16 cellular contexts compared by ENCODE assay signal in the genomic region with DNA sequence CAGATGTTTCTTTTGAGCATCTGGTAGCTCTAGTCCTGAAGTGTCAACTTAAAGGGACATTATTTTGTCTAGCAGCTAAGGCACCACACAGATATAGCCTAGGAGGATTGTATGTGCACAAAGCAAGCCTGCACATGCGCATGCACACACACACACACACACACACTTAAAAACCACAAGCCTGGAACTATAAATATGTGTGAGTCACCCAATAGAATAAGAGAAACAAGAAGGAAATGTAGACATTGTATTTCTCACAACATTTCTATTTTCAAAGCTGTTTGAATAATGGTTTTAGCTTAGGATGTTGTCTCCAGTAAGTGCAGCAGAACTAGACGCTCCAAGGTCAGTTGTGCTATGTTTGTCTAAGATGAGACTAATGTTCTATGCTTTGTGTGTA.
DNase-seq lines count a peak whose midpoint lies in the region; ATAC-seq, FAIRE-seq and TF ChIP-seq lines count a peak whose summit lies in the region.
"Had no signal": no experiment of that assay in that cellular context is flagged by ENCODE, and none has a peak within 500 bp of the region (broad histone marks: within the 10 kb centered on the region; RNA-seq: fewer than 3 reads in every experiment).

No MANE protein-coding gene starts in this region.

- peak overlapping the region; percentile 53 for H2AFZ ChIP-seq in astrocyte (ENCODE audit: low read depth, low read length)

- H3K9me3 Mint-ChIP-seq in astrocyte (ENCODE audit: unreplicated experiment) = peaks cover 2% of the 10 kb centered on the region
- H3K9me3 Mint-ChIP-seq: activated CD4-positive, alpha-beta T cell treated with anti-CD3 and anti-CD28 coated beads, Interleukin-2, amount 10 ng/mL, durations not matched to agents 7 days and 5 days had no signal

- peak overlapping the region; percentile 67 for H3K27ac Mint-ChIP-seq in astrocyte (ENCODE audit: unreplicated experiment)
- H3K27ac Mint-ChIP-seq: activated CD4-positive, alpha-beta T cell treated with anti-CD3 and anti-CD28 coated beads, Interleukin-2, amount 10 ng/mL, durations not matched to agents 7 days and 5 days had no signal

- TF ChIP-seq CTCF in astrocyte (IDR thresholded peaks at IDR 0.05; ENCODE audit: insufficient read depth, low read depth, low read length) (no peak), testis (IDR thresholded peaks at IDR 0.05) (no peak)

- H3K4me3 ChIP-seq in astrocyte (ENCODE audit: insufficient read depth, low read depth, low read length) = no peak overlapping the region
- H3K4me3 ChIP-seq in testis = no peak overlapping the region
- H3K4me3 ChIP-seq: lower lobe of right lung had no signal

- no peak overlapping the region for H3K4me3 Mint-ChIP-seq in astrocyte (ENCODE audit: unreplicated experiment)
- H3K4me3 Mint-ChIP-seq: activated CD4-positive, alpha-beta T cell treated with anti-CD3 and anti-CD28 coated beads, Interleukin-2, amount 10 ng/mL, durations not matched to agents 7 days and 5 days had no signal

- H3K9me3 ChIP-seq in astrocyte (ENCODE audit: insufficient read depth, low read depth, low read length) (no peaks in the 10 kb centered on the region), testis (no peaks in the 10 kb centered on the region)
- H3K9me3 ChIP-seq: Caco-2, lower lobe of right lung had no signal

- 43 to 61% methylated on average over 2 of the region's 2 CpGs for WGBS in testis, 2 donors

- intact Hi-C loops in testis (cut with DNase I; ENCODE audit: low total_unique reads) = no loop called here

- no peak overlapping the region for H3K9ac ChIP-seq in astrocyte (ENCODE audit: low read length)

- H3K36me3 ChIP-seq in astrocyte (ENCODE audit: insufficient read depth, low read length) (no peaks in the 10 kb centered on the region), testis (ENCODE audit: low read depth, missing control alignments) (no peaks in the 10 kb centered on the region)
- H3K36me3 ChIP-seq: lower lobe of right lung had no signal

- ATAC-seq in HG03342 (IDR thresholded peaks at IDR 0.05; ENCODE audit: unreplicated experiment) (no peak), HG03469 (IDR thresholded peaks at IDR 0.05; ENCODE audit: unreplicated experiment) (no peak)

- H3K4me1 ChIP-seq in astrocyte (ENCODE audit: insufficient read depth, low read length) (peaks cover 13% of the 10 kb centered on the region), testis (no peaks in the 10 kb centered on the region)
- H3K4me1 ChIP-seq: Caco-2, lower lobe of right lung had no signal

- H3K4me1 Mint-ChIP-seq in astrocyte (ENCODE audit: low read depth, unreplicated experiment) = peaks cover 25% of the 10 kb centered on the region
- H3K4me1 Mint-ChIP-seq: activated CD4-positive, alpha-beta T cell treated with anti-CD3 and anti-CD28 coated beads, Interleukin-2, amount 10 ng/mL, durations not matched to agents 7 days and 5 days had no signal

- peak; percentile 37 for DNase-seq in DMS53 treated with DMSO at 0.1 percent for 48 hours (lab: John Stamatoyannopoulos, UW; ENCODE audit: unreplicated experiment)
- DNase-seq in MV-4-11 (lab: John Stamatoyannopoulos, UW) = peak; percentile 87
- peak; percentile 88 for DNase-seq in astrocyte (ENCODE audit: low read depth)
- peak; percentile 36 for DNase-seq in kidney tubule cell (ENCODE audit: low spot score)
- no peak for DNase-seq in testis
- no peak for DNase-seq in retina
- DNase-seq: activated CD4-positive, alpha-beta T cell treated with anti-CD3 and anti-CD28 coated beads, Interleukin-2, amount 10 ng/mL, durations not matched to agents 7 days and 5 days; activated effector memory CD4-positive, alpha-beta T cell treated with Interleukin-2 at 50 U/mL for 16 hours; Caco-2; lower lobe of right lung; occipital lobe; stimulated activated naive CD4-positive, alpha-beta T cell treated with Interleukin-2 at 50 U/mL for 16 hours had no signal

- peak overlapping the region; percentile 64 for H3K4me2 ChIP-seq in astrocyte (ENCODE audit: low read length)

- no peaks in the 10 kb centered on the region for H3K27me3 Mint-ChIP-seq in astrocyte (ENCODE audit: low read depth, unreplicated experiment)
- H3K27me3 Mint-ChIP-seq: activated CD4-positive, alpha-beta T cell treated with anti-CD3 and anti-CD28 coated beads, Interleukin-2, amount 10 ng/mL, durations not matched to agents 7 days and 5 days had no signal

- TF ChIP-seq POLR2A in testis (IDR thresholded peaks at IDR 0.05) = no peak

- no peaks in the 10 kb centered on the region for H4K20me1 ChIP-seq in astrocyte (ENCODE audit: insufficient read depth, low read length)

- H3K27ac ChIP-seq in astrocyte (ENCODE audit: low read depth, low read length) (peak overlapping the region; percentile 49), testis (no peak overlapping the region)
- H3K27ac ChIP-seq: lower lobe of right lung had no signal

- H3K27me3 ChIP-seq in astrocyte (ENCODE audit: insufficient read depth, low read length) (no peaks in the 10 kb centered on the region), testis (no peaks in the 10 kb centered on the region)

- no peaks in the 10 kb centered on the region for H3K36me3 Mint-ChIP-seq in astrocyte (ENCODE audit: low read depth, unreplicated experiment)

- no peaks in the 10 kb centered on the region for H3K79me2 ChIP-seq in astrocyte (ENCODE audit: insufficient read depth, low read length)

- peak; percentile 95 for FAIRE-seq in astrocyte (lab: Jason Lieb, UNC)
- FAIRE-seq: colon, H54 had no signal

Comparison
In these comparisons a context has a peak if more than half of its experiments do, and no peak if none do; other contexts are left out.
1. DNase-seq: peak in DMS53 treated with DMSO at 0.1 percent for 48 hours (single experiment), MV-4-11 (single experiment), astrocyte (single experiment) and kidney tubule cell (single experiment); none in testis (single experiment) and retina (single experiment).